In genomic region chr7:151756866-151757265, GRCh38 we compare ENCODE assay signal across 13 cellular contexts.
DNase-seq lines count a peak whose midpoint lies in the region; ATAC-seq lines count a peak whose summit lies in the region.
"Had no signal": no experiment of that assay in that cellular context is flagged by ENCODE, and none has a peak within 500 bp of the region (broad histone marks: within the 10 kb centered on the region; RNA-seq: fewer than 3 reads in every experiment).

No MANE protein-coding gene starts in this region.

- peak overlapping the region; percentile 19 for H3K4me3 Mint-ChIP-seq in stimulated activated naive CD8-positive, alpha-beta T cell treated with anti-CD3 and anti-CD28 coated beads, Interleukin-15, Interleukin-2, amounts not matched to agents 100 ng/mL and 50 ng/mL, for 24 hours
- H3K4me3 Mint-ChIP-seq in activated naive CD8-positive, alpha-beta T cell treated with anti-CD3 and anti-CD28 coated beads, Interleukin-2, amount 10 ng/mL, durations not matched to agents 7 days and 5 days = peak overlapping the region; percentile 88
- H3K4me3 Mint-ChIP-seq in naive thymus-derived CD4-positive, alpha-beta T cell = peak overlapping the region in 8 of 10 donors; percentile 7 to 90 (median 60)

- CTCF ChIA-PET in naive thymus-derived CD4-positive, alpha-beta T cell (lab: Charles Lee) = interaction anchor here (0.7 to 1.6 kb wide), 9 partner anchors 11 to 388 kb away, joined by 3 to 7 read pairs (median 4); no protein-coding TSS in a partner anchor

- POLR2A ChIA-PET in activated naive CD8-positive, alpha-beta T cell treated with anti-CD3 and anti-CD28 coated beads, Interleukin-2, amount 10 ng/mL, durations not matched to agents 7 days and 5 days (lab: Charles Lee) = interaction anchor here (1.1 to 4.0 kb wide), 3 partner anchors 12 to 125 kb away, joined by 6 to 25 read pairs (median 13); no protein-coding TSS in a partner anchor
- POLR2A ChIA-PET in naive thymus-derived CD4-positive, alpha-beta T cell (lab: Charles Lee) = interaction anchor here (1.4 kb wide), 1 partner anchor 11 kb away, joined by 3 read pairs; no protein-coding TSS in a partner anchor

- no peaks in the 10 kb centered on the region for H3K36me3 ChIP-seq in naive thymus-derived CD4-positive, alpha-beta T cell (ENCODE audit: control insufficient read depth in 2 of 3, insufficient read depth in 3 of 3, low read length in 3 of 3)

- no peaks in the 10 kb centered on the region for H3K9me3 Mint-ChIP-seq in stimulated activated naive CD8-positive, alpha-beta T cell treated with anti-CD3 and anti-CD28 coated beads, Interleukin-15, Interleukin-2, amounts not matched to agents 100 ng/mL and 50 ng/mL, for 24 hours
- H3K9me3 Mint-ChIP-seq in activated naive CD8-positive, alpha-beta T cell treated with anti-CD3 and anti-CD28 coated beads, Interleukin-2, amount 10 ng/mL, durations not matched to agents 7 days and 5 days = no peaks in the 10 kb centered on the region
- no peaks in the 10 kb centered on the region for H3K9me3 Mint-ChIP-seq in naive thymus-derived CD4-positive, alpha-beta T cell

- H3K4me1 Mint-ChIP-seq in stimulated activated naive CD8-positive, alpha-beta T cell treated with anti-CD3 and anti-CD28 coated beads, Interleukin-15, Interleukin-2, amounts not matched to agents 100 ng/mL and 50 ng/mL, for 24 hours (ENCODE audit: low read depth) = peaks cover 26% of the 10 kb centered on the region
- H3K4me1 Mint-ChIP-seq in activated naive CD8-positive, alpha-beta T cell treated with anti-CD3 and anti-CD28 coated beads, Interleukin-2, amount 10 ng/mL, durations not matched to agents 7 days and 5 days = peaks cover 24% of the 10 kb centered on the region
- H3K4me1 Mint-ChIP-seq in naive thymus-derived CD4-positive, alpha-beta T cell = peaks cover 17 to 49% (median 34%) of the 10 kb centered on the region in 7 donors

- peak overlapping the region; percentile 57 for H3K27ac ChIP-seq in naive thymus-derived CD4-positive, alpha-beta T cell (ENCODE audit: low read depth, low read length)

- no peaks in the 10 kb centered on the region for H3K9me3 ChIP-seq in naive thymus-derived CD4-positive, alpha-beta T cell (ENCODE audit: control insufficient read depth in 2 of 3, low read length in 3 of 3)

- no peak for DNase-seq in stimulated activated naive CD8-positive, alpha-beta T cell treated with anti-CD3 and anti-CD28 coated beads, Interleukin-15, Interleukin-2, amounts not matched to agents 100 U/mL and 50 U/mL, for 24 hours
- DNase-seq in activated naive CD8-positive, alpha-beta T cell treated with anti-CD3 and anti-CD28 coated beads, Interleukin-2, amount 10 ng/mL, durations not matched to agents 7 days and 5 days = no peak
- DNase-seq in naive thymus-derived CD4-positive, alpha-beta T cell = no peak
- DNase-seq in SHP77 (lab: John Stamatoyannopoulos, UW) = no peak
- DNase-seq: dermis blood vessel endothelial cell, hippocampal formation, NCI-H1930, NCI-H774, T-helper 1 cell had no signal

- peaks cover 3% of the 10 kb centered on the region for H3K36me3 Mint-ChIP-seq in stimulated activated naive CD8-positive, alpha-beta T cell treated with anti-CD3 and anti-CD28 coated beads, Interleukin-15, Interleukin-2, amounts not matched to agents 100 ng/mL and 50 ng/mL, for 24 hours (ENCODE audit: low read depth)
- peaks cover 2% of the 10 kb centered on the region for H3K36me3 Mint-ChIP-seq in activated naive CD8-positive, alpha-beta T cell treated with anti-CD3 and anti-CD28 coated beads, Interleukin-2, amount 10 ng/mL, durations not matched to agents 7 days and 5 days
- peaks cover 0 to 9% (median 7%) of the 10 kb centered on the region in 5 donors for H3K36me3 Mint-ChIP-seq in naive thymus-derived CD4-positive, alpha-beta T cell

- H3K27me3 Mint-ChIP-seq in stimulated activated naive CD8-positive, alpha-beta T cell treated with anti-CD3 and anti-CD28 coated beads, Interleukin-15, Interleukin-2, amounts not matched to agents 100 ng/mL and 50 ng/mL, for 24 hours = no peaks in the 10 kb centered on the region
- no peaks in the 10 kb centered on the region for H3K27me3 Mint-ChIP-seq in activated naive CD8-positive, alpha-beta T cell treated with anti-CD3 and anti-CD28 coated beads, Interleukin-2, amount 10 ng/mL, durations not matched to agents 7 days and 5 days
- no peaks in the 10 kb centered on the region for H3K27me3 Mint-ChIP-seq in naive thymus-derived CD4-positive, alpha-beta T cell

- ATAC-seq in stimulated activated naive CD8-positive, alpha-beta T cell treated with anti-CD3 and anti-CD28 coated beads, Interleukin-15, Interleukin-2, amounts not matched to agents 100 U/mL and 50 U/mL, for 24 hours = no peak
- ATAC-seq in activated naive CD8-positive, alpha-beta T cell treated with anti-CD3 and anti-CD28 coated beads, Interleukin-2, amount 10 ng/mL, durations not matched to agents 7 days and 5 days (ENCODE audit: low read depth) = no peak
- ATAC-seq in naive thymus-derived CD4-positive, alpha-beta T cell = no peak
- no peak for ATAC-seq in HG03135 (IDR thresholded peaks at IDR 0.05; ENCODE audit: unreplicated experiment)
- no peak for ATAC-seq in HG03442 (IDR thresholded peaks at IDR 0.05; ENCODE audit: unreplicated experiment)
- no peak for ATAC-seq in GM19351 (IDR thresholded peaks at IDR 0.05; ENCODE audit: unreplicated experiment)

- H3K4me3 ChIP-seq in naive thymus-derived CD4-positive, alpha-beta T cell (ENCODE audit: low read length) = no peak overlapping the region

- intact Hi-C loops in naive thymus-derived CD4-positive, alpha-beta T cell (cut with micrococcal nuclease) = loop anchor here (1.0 to 5.0 kb wide), 6 partner anchors 25 to 440 kb away; partner anchors contain the start of gene RHEB (in 1 of the 2)

- no peaks in the 10 kb centered on the region for H3K27me3 ChIP-seq in naive thymus-derived CD4-positive, alpha-beta T cell (ENCODE audit: control insufficient read depth in 2 of 2, insufficient read depth in 2 of 2, low read length in 2 of 2)

- H3K27ac Mint-ChIP-seq in stimulated activated naive CD8-positive, alpha-beta T cell treated with anti-CD3 and anti-CD28 coated beads, Interleukin-15, Interleukin-2, amounts not matched to agents 100 ng/mL and 50 ng/mL, for 24 hours = peak overlapping the region; percentile 92
- H3K27ac Mint-ChIP-seq in activated naive CD8-positive, alpha-beta T cell treated with anti-CD3 and anti-CD28 coated beads, Interleukin-2, amount 10 ng/mL, durations not matched to agents 7 days and 5 days = peak overlapping the region; percentile 96
- H3K27ac Mint-ChIP-seq in naive thymus-derived CD4-positive, alpha-beta T cell = peak overlapping the region; percentile 42 to 97 (median 91)

- H3K4me1 ChIP-seq in naive thymus-derived CD4-positive, alpha-beta T cell (ENCODE audit: control insufficient read depth in 2 of 2, insufficient read depth in 2 of 2, low read length in 2 of 2) = peaks cover 12 to 22% of the 10 kb centered on the region in 2 donors

Comparison
In these comparisons a context has a peak if more than half of its experiments do, and no peak if none do; other contexts are left out.
1. H3K4me3 Mint-ChIP-seq: peak in every context shown above with its lines; median percentile 88 in activated naive CD8-positive, alpha-beta T cell treated with anti-CD3 and anti-CD28 coated beads, Interleukin-2, amount 10 ng/mL, durations not matched to agents 7 days and 5 days; 60 in naive thymus-derived CD4-positive, alpha-beta T cell; 19 in stimulated activated naive CD8-positive, alpha-beta T cell treated with anti-CD3 and anti-CD28 coated beads, Interleukin-15, Interleukin-2, amounts not matched to agents 100 ng/mL and 50 ng/mL, for 24 hours.